8 cellular contexts compared by ENCODE assay signal in the genomic region with DNA sequence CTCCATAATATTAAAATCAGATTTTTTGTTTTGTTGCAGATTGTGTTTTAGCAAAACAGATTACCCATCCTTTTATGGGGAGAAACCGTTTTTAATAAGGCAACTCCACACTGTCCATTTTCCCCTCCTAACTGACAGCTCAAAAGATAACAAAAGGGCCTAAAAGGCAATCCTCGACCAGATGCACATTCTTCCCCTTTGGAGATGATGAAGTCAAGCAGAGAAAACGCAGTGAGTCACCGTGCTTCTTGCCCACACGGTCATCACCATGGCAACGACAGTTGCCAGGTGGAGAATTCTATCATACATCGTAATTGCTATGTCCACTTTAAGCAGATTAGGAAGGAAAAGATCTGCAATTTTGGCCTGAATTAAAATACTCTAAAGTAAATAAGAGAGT.
DNase-seq lines count a peak whose midpoint lies in the region; ATAC-seq and TF ChIP-seq lines count a peak whose summit lies in the region.

No MANE protein-coding gene starts in this region.

- peak; percentile 82 for DNase-seq in NCI-H2029 (lab: John Stamatoyannopoulos, UW)
- no peak for DNase-seq in NCI-H2029 treated with DMSO at 0.1 percent for 48 hours (lab: John Stamatoyannopoulos, UW)
- peak; percentile 100 for DNase-seq in NCI-H69 (lab: John Stamatoyannopoulos, UW)
- no peak for DNase-seq in endodermal cell
- DNase-seq in stromal cell of bone marrow (ENCODE audit: low read depth), result peak; percentile 21
- no peak for DNase-seq in GM10266 (ENCODE audit: extremely low spot score)
- no peak for DNase-seq in HuH-7 (ENCODE audit: low spot score)

- no peaks in the 10 kb centered on the region for H3K4me1 Mint-ChIP-seq in endodermal cell

- H3K27ac ChIP-seq in endodermal cell (ENCODE audit: low read depth, low read length), result peak overlapping the region; percentile 39

- peaks cover 7% of the 10 kb centered on the region for H3K9me3 Mint-ChIP-seq in endodermal cell

- H3K4me1 ChIP-seq in endodermal cell (ENCODE audit: control insufficient read depth, insufficient read depth, low read length), result no peaks in the 10 kb centered on the region

- H3K27me3 ChIP-seq in endodermal cell (ENCODE audit: control insufficient read depth, insufficient read depth, low read length, poor library complexity, severe bottlenecking), result no peaks in the 10 kb centered on the region

- H3K9me3 ChIP-seq in endodermal cell (ENCODE audit: control insufficient read depth, low read length), result peaks cover 22% of the 10 kb centered on the region

- 39 to 74% methylated on average over 5 to 7 of the region's 7 CpGs for WGBS in endodermal cell (ENCODE audit: insufficient coverage in 1 of 2, insufficient read length in 1 of 2), 2 experiments

- H3K4me3 Mint-ChIP-seq in endodermal cell, result no peak overlapping the region

- no peaks in the 10 kb centered on the region for H3K36me3 Mint-ChIP-seq in endodermal cell (ENCODE audit: low read depth)

- no peak for ATAC-seq in HG03196 (IDR thresholded peaks at IDR 0.05; ENCODE audit: unreplicated experiment)

- no peaks in the 10 kb centered on the region for H3K27me3 Mint-ChIP-seq in endodermal cell (ENCODE audit: insufficient read depth)

- H3K36me3 ChIP-seq in endodermal cell (ENCODE audit: control insufficient read depth, insufficient read depth, low read length), result no peaks in the 10 kb centered on the region

- H3K4me3 ChIP-seq in endodermal cell (ENCODE audit: low read length), result no peak overlapping the region

- TF ChIP-seq CTCF in endodermal cell (conservative IDR thresholded peaks at IDR 0.05) (no peak), GM10266 (IDR thresholded peaks at IDR 0.05; ENCODE audit: control insufficient read depth, insufficient read depth, low read depth, missing control alignments) (no peak)

- H3K27ac Mint-ChIP-seq in endodermal cell, result no peak overlapping the region

- H3K9ac ChIP-seq in endodermal cell (ENCODE audit: extremely low read depth, low read length, poor library complexity, severe bottlenecking), result no peak overlapping the region

Comparison
In these comparisons a context has a peak if more than half of its experiments do, and no peak if none do; other contexts are left out.
1. DNase-seq: peak in NCI-H2029 (single experiment), NCI-H69 (single experiment) and stromal cell of bone marrow (single experiment); none in NCI-H2029 treated with DMSO at 0.1 percent for 48 hours (single experiment), endodermal cell (single experiment), GM10266 (single experiment) and HuH-7 (single experiment).